Comparison of ENCODE assay signal across 13 cellular contexts in genomic region chr7:131620673-131621609, GRCh38.
DNase-seq lines count a peak whose midpoint lies in the region; ATAC-seq, FAIRE-seq and TF ChIP-seq lines count a peak whose summit lies in the region.
"Had no signal": no experiment of that assay in that cellular context is flagged by ENCODE, and none has a peak within 500 bp of the region (broad histone marks: within the 10 kb centered on the region; RNA-seq: fewer than 3 reads in every experiment).

No MANE protein-coding gene starts in this region.

- FAIRE-seq in HTR-8/SVneo (lab: Jason Lieb, UNC) = peak; percentile 70

- no peaks in the 10 kb centered on the region for H3K36me3 Mint-ChIP-seq in progenitor cell of endocrine pancreas (ENCODE audit: insufficient read depth)
- H3K36me3 Mint-ChIP-seq in immature natural killer cell = no peaks in the 10 kb centered on the region
- H3K36me3 Mint-ChIP-seq in activated CD4-positive, alpha-beta T cell treated with anti-CD3 and anti-CD28 coated beads, Interleukin-2, amount 10 ng/mL, durations not matched to agents 24 days and 14 days (ENCODE audit: low read depth) = no peaks in the 10 kb centered on the region
- H3K36me3 Mint-ChIP-seq: CD4-positive, CD25-positive, alpha-beta regulatory T cell; natural killer cell; stimulated activated effector memory CD8-positive, alpha-beta T cell treated with anti-CD3 and anti-CD28 coated beads, Interleukin-12 subunit alpha, Interleukin-12 subunit beta, amount 100 ng/mL, for 72 hours had no signal

- no peaks in the 10 kb centered on the region for H3K9me3 ChIP-seq in right atrium auricular region
- no peaks in the 10 kb centered on the region for H3K9me3 ChIP-seq in tibial artery

- H3K27ac ChIP-seq in right atrium auricular region (peak overlapping the region; percentile 55 to 63), tibial artery (no peak overlapping the region)
- H3K27ac ChIP-seq: GM23248 had no signal

- H3K27me3 ChIP-seq in right atrium auricular region (no peaks in the 10 kb centered on the region), tibial artery (no peaks in the 10 kb centered on the region)

- intact Hi-C loops in tibial artery (cut with DNase I; ENCODE audit: low total_unique reads) = no loop called here
- intact Hi-C loops in activated CD4-positive, alpha-beta T cell treated with anti-CD3 and anti-CD28 coated beads, Interleukin-2, amount 10 ng/mL, durations not matched to agents 24 days and 14 days (cut with micrococcal nuclease) = no loop called here

- H3K4me3 ChIP-seq in right atrium auricular region (no peak overlapping the region), tibial artery (no peak overlapping the region)
- H3K4me3 ChIP-seq: GM23248 had no signal

- H3K27ac Mint-ChIP-seq in progenitor cell of endocrine pancreas (peak overlapping the region; percentile 0), immature natural killer cell (no peak overlapping the region)
- H3K27ac Mint-ChIP-seq in activated CD4-positive, alpha-beta T cell treated with anti-CD3 and anti-CD28 coated beads, Interleukin-2, amount 10 ng/mL, durations not matched to agents 24 days and 14 days = no peak overlapping the region
- H3K27ac Mint-ChIP-seq: CD4-positive, CD25-positive, alpha-beta regulatory T cell; natural killer cell; stimulated activated effector memory CD8-positive, alpha-beta T cell treated with anti-CD3 and anti-CD28 coated beads, Interleukin-12 subunit alpha, Interleukin-12 subunit beta, amount 100 ng/mL, for 72 hours had no signal

- no peak for DNase-seq in HTR-8/SVneo (ENCODE audit: insufficient read length, low spot score)
- DNase-seq in right atrium auricular region (ENCODE audit: low spot score) = no peak
- no peak for DNase-seq in progenitor cell of endocrine pancreas (ENCODE audit: low spot score, unreplicated experiment)
- no peak for DNase-seq in immature natural killer cell
- no peak for DNase-seq in tibial artery
- DNase-seq in activated CD4-positive, alpha-beta T cell treated with anti-CD3 and anti-CD28 coated beads, Interleukin-2, amount 10 ng/mL, durations not matched to agents 24 days and 14 days = no peak
- DNase-seq: CD4-positive, CD25-positive, alpha-beta regulatory T cell; GM23248; natural killer cell; NCI-H2029 treated with DMSO at 0.1 percent for 48 hours had no signal

- H3K36me3 ChIP-seq in right atrium auricular region (no peaks in the 10 kb centered on the region), tibial artery (no peaks in the 10 kb centered on the region)

- H3K4me1 ChIP-seq in right atrium auricular region (peaks cover 0 to 61% of the 10 kb centered on the region in 2 donors), tibial artery (peaks cover 0 to 6% (median 2%) of the 10 kb centered on the region in 4 donors)

- H3K9me3 Mint-ChIP-seq in progenitor cell of endocrine pancreas (ENCODE audit: low read depth) (no peaks in the 10 kb centered on the region), immature natural killer cell (no peaks in the 10 kb centered on the region)
- H3K9me3 Mint-ChIP-seq in activated CD4-positive, alpha-beta T cell treated with anti-CD3 and anti-CD28 coated beads, Interleukin-2, amount 10 ng/mL, durations not matched to agents 24 days and 14 days = no peaks in the 10 kb centered on the region
- H3K9me3 Mint-ChIP-seq: natural killer cell; stimulated activated effector memory CD8-positive, alpha-beta T cell treated with anti-CD3 and anti-CD28 coated beads, Interleukin-12 subunit alpha, Interleukin-12 subunit beta, amount 100 ng/mL, for 72 hours had no signal

- ATAC-seq in SK-N-SH treated with all-trans-retinoic acid at 6 μM for 48 hours = peak; percentile 20
- ATAC-seq in GM21529 (IDR thresholded peaks at IDR 0.05; ENCODE audit: unreplicated experiment) = no peak

- H3K4me1 Mint-ChIP-seq in progenitor cell of endocrine pancreas (ENCODE audit: low read depth) (peaks cover 5% of the 10 kb centered on the region), immature natural killer cell (no peaks in the 10 kb centered on the region)
- no peaks in the 10 kb centered on the region for H3K4me1 Mint-ChIP-seq in activated CD4-positive, alpha-beta T cell treated with anti-CD3 and anti-CD28 coated beads, Interleukin-2, amount 10 ng/mL, durations not matched to agents 24 days and 14 days
- H3K4me1 Mint-ChIP-seq: CD4-positive, CD25-positive, alpha-beta regulatory T cell; natural killer cell; stimulated activated effector memory CD8-positive, alpha-beta T cell treated with anti-CD3 and anti-CD28 coated beads, Interleukin-12 subunit alpha, Interleukin-12 subunit beta, amount 100 ng/mL, for 72 hours had no signal

- H3K4me3 Mint-ChIP-seq in progenitor cell of endocrine pancreas (ENCODE audit: low read depth) = no peak overlapping the region
- H3K4me3 Mint-ChIP-seq in immature natural killer cell = no peak overlapping the region
- H3K4me3 Mint-ChIP-seq in activated CD4-positive, alpha-beta T cell treated with anti-CD3 and anti-CD28 coated beads, Interleukin-2, amount 10 ng/mL, durations not matched to agents 24 days and 14 days = no peak overlapping the region
- H3K4me3 Mint-ChIP-seq: CD4-positive, CD25-positive, alpha-beta regulatory T cell; natural killer cell; stimulated activated effector memory CD8-positive, alpha-beta T cell treated with anti-CD3 and anti-CD28 coated beads, Interleukin-12 subunit alpha, Interleukin-12 subunit beta, amount 100 ng/mL, for 72 hours had no signal

- TF ChIP-seq CTCF in right atrium auricular region (IDR thresholded peaks at IDR 0.05) (no peak), progenitor cell of endocrine pancreas (IDR thresholded peaks at IDR 0.05; ENCODE audit: unreplicated experiment) (no peak), tibial artery (IDR thresholded peaks at IDR 0.05) (no peak)

- H3K27me3 Mint-ChIP-seq in progenitor cell of endocrine pancreas (peaks cover 35% of the 10 kb centered on the region), immature natural killer cell (ENCODE audit: low read depth in 3 of 3) (peaks cover 0 to 1% (median 0%) of the 10 kb centered on the region in 3 donors)
- H3K27me3 Mint-ChIP-seq in activated CD4-positive, alpha-beta T cell treated with anti-CD3 and anti-CD28 coated beads, Interleukin-2, amount 10 ng/mL, durations not matched to agents 24 days and 14 days = peaks cover 1% of the 10 kb centered on the region
- H3K27me3 Mint-ChIP-seq: CD4-positive, CD25-positive, alpha-beta regulatory T cell had no signal

TF ChIP-seq in SK-N-SH treated with all-trans-retinoic acid at 6 μM for 48 hours, 23 proteins besides CTCF, POLR2A, EP300 and RAD21 (continues in another document):
- TF ChIP-seq RARB (CRISPR knock-in tag; IDR thresholded peaks at IDR 0.05) (no peak), ZNF8 (CRISPR knock-in tag; IDR thresholded peaks at IDR 0.05) (no peak), SNAI2 (CRISPR knock-in tag; IDR thresholded peaks at IDR 0.05) (no peak), OSR1 (CRISPR knock-in tag; IDR thresholded peaks at IDR 0.05) (no peak), CSRNP3 (CRISPR knock-in tag; IDR thresholded peaks at IDR 0.05) (no peak), ZNF565 (CRISPR knock-in tag; conservative IDR thresholded peaks at IDR 0.05; ENCODE audit: low read depth) (no peak), ZFP3 (CRISPR knock-in tag; IDR thresholded peaks at IDR 0.05) (no peak), PPARA (CRISPR knock-in tag; IDR thresholded peaks at IDR 0.05; ENCODE audit: borderline replicate concordance) (no peak), POU6F1 (CRISPR knock-in tag; IDR thresholded peaks at IDR 0.05; ENCODE audit: borderline replicate concordance, low read depth) (no peak), TCF4 (CRISPR knock-in tag; IDR thresholded peaks at IDR 0.05; ENCODE audit: borderline replicate concordance) (no peak), ARNTL (CRISPR knock-in tag; IDR thresholded peaks at IDR 0.05; ENCODE audit: borderline replicate concordance, low read depth) (no peak), CSDC2 (CRISPR knock-in tag; IDR thresholded peaks at IDR 0.05) (no peak), ZC3H10 (CRISPR knock-in tag; IDR thresholded peaks at IDR 0.05) (no peak)

Comparison
In these comparisons a context has a peak if more than half of its experiments do, and no peak if none do; other contexts are left out.
1. H3K27ac ChIP-seq: peak in right atrium auricular region (2 of 2); none in tibial artery (0 of 2).